1 cellular context compared by ENCODE assay signal in genomic region chr6:111550195-111550594, GRCh38.
A peak's percentile ranks its signal among the peaks of the same experiment; 100 is the strongest.
TF ChIP-seq lines count a peak whose summit lies in the region.

No MANE protein-coding gene starts in this region.

TF ChIP-seq in HEK293, 187 proteins besides CTCF, POLR2A, EP300 and RAD21 (continued from another document):
- no peak for TF ChIP-seq OVOL3 (tag by site-specific recombination; IDR thresholded peaks at IDR 0.05)
- TF ChIP-seq ATF2 (tag by site-specific recombination; IDR thresholded peaks at IDR 0.05; ENCODE audit: low read depth) = peak; percentile 84
- 0 out of 2 replicates have a peak, but pooled peaks have one; percentile 40 for TF ChIP-seq BCL11A (tag by site-specific recombination; IDR thresholded peaks at IDR 0.05; ENCODE audit: low read depth)
- peak; percentile 89; the same call in 1 of the 2 replicates for TF ChIP-seq ZSCAN23 (tag by site-specific recombination; IDR thresholded peaks at IDR 0.05)
- TF ChIP-seq ZNF24 (tag by site-specific recombination; IDR thresholded peaks at IDR 0.05) = peak; percentile 63; the same call in 1 of the 2 replicates
- TF ChIP-seq ZNF560 (tag by site-specific recombination; IDR thresholded peaks at IDR 0.05; ENCODE audit: borderline replicate concordance) = no peak
- TF ChIP-seq ZNF354C (tag by site-specific recombination; IDR thresholded peaks at IDR 0.05; ENCODE audit: borderline replicate concordance, low read depth) = no peak
- TF ChIP-seq GLI2 (tag by site-specific recombination; IDR thresholded peaks at IDR 0.05; ENCODE audit: borderline replicate concordance, low read depth) = peak; percentile 68
- peak; percentile 32; the same call in 1 of the 2 replicates for TF ChIP-seq PATZ1 (tag by site-specific recombination; IDR thresholded peaks at IDR 0.05)
- TF ChIP-seq ZNF16 (tag by site-specific recombination; IDR thresholded peaks at IDR 0.05; ENCODE audit: low read depth) = no peak
- TF ChIP-seq ZNF692 (tag by site-specific recombination; IDR thresholded peaks at IDR 0.05) = peak; percentile 80
- TF ChIP-seq ZNF394 (tag by site-specific recombination; IDR thresholded peaks at IDR 0.05; ENCODE audit: borderline replicate concordance) = peak; percentile 66
- TF ChIP-seq SP7 (tag by site-specific recombination; IDR thresholded peaks at IDR 0.05) = peak; percentile 5; the same call in 1 of the 2 replicates
- no peak for TF ChIP-seq ZNF248 (tag by site-specific recombination; IDR thresholded peaks at IDR 0.05)
- TF ChIP-seq ZNF514 (tag by site-specific recombination; IDR thresholded peaks at IDR 0.05) = no peak
- peak; percentile 95 for TF ChIP-seq ZNF239 (tag by site-specific recombination; IDR thresholded peaks at IDR 0.05)
- TF ChIP-seq ZIC2 (tag by site-specific recombination; IDR thresholded peaks at IDR 0.05) = peak; percentile 48; the same call in 1 of the 2 replicates
- TF ChIP-seq ZNF596 (tag by site-specific recombination; IDR thresholded peaks at IDR 0.05) = peak; percentile 19; the same call in 1 of the 2 replicates
- TF ChIP-seq HIC1 (tag by site-specific recombination; IDR thresholded peaks at IDR 0.05) = peak; percentile 82
- TF ChIP-seq ZNF266 (tag by site-specific recombination; IDR thresholded peaks at IDR 0.05; ENCODE audit: low read depth) = no peak
- peak; percentile 65 for TF ChIP-seq KLF8 (tag by site-specific recombination; IDR thresholded peaks at IDR 0.05)
- 0 out of 2 replicates have a peak, but pooled peaks have one; percentile 37 for TF ChIP-seq ZNF561 (tag by site-specific recombination; IDR thresholded peaks at IDR 0.05; ENCODE audit: borderline replicate concordance)
- peak; percentile 94 for TF ChIP-seq GFI1B (tag by site-specific recombination; IDR thresholded peaks at IDR 0.05)
- peak; percentile 86 for TF ChIP-seq PRDM6 (tag by site-specific recombination; IDR thresholded peaks at IDR 0.05)
- TF ChIP-seq ZSCAN30 (tag by site-specific recombination; IDR thresholded peaks at IDR 0.05) = no peak
- TF ChIP-seq FEZF1 (tag by site-specific recombination; IDR thresholded peaks at IDR 0.05) = peak; percentile 83
